Comparison of ENCODE assay signal across 1 cellular context in genomic region chr2:56015631-56016251, GRCh38.
TF ChIP-seq lines count a peak whose summit lies in the region.

No MANE protein-coding gene starts in this region.

TF ChIP-seq in SK-N-SH, 30 proteins besides CTCF, POLR2A, EP300 and RAD21 (continued from another document):
- TF ChIP-seq USF1 (IDR thresholded peaks at IDR 0.05; ENCODE audit: borderline replicate concordance, low read depth) (no peak), MXI1 (IDR thresholded peaks at IDR 0.05; ENCODE audit: low read depth, low read length) (no peak), FOSL2 (IDR thresholded peaks at IDR 0.05; ENCODE audit: borderline replicate concordance, low read depth) (no peak), TCF12 (IDR thresholded peaks at IDR 0.05) (no peak)
